ENCODE assay signal across 14 cellular contexts in the genomic region with DNA sequence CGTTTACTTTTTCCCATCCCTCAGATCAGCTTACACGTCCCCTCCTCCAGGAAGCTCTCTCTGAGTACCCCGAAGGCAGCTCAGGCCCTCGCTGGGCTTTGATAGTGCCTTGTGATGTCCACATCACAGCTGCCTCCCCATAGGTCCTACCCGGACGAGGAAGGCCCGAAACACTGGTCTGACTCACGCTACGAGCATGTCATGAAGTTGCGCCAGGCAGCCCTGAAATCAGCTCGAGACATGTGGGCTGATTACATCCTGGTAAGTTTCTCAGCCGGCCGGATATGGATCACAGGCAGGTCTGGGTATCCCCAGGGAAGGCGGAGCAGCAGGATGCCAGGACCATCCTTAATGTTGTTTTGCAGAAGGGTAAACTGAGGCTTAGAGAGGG. TPM values are rescaled to one million over a fixed set of nuclear protein-coding genes. Genes with fewer than 3 reads are reported as not detected.
DNase-seq lines count a peak whose midpoint lies in the region; ATAC-seq, FAIRE-seq and TF ChIP-seq lines count a peak whose summit lies in the region.
"Had no signal": no experiment of that assay in that cellular context is flagged by ENCODE, and none has a peak within 500 bp of the region (broad histone marks: within the 10 kb centered on the region; RNA-seq: fewer than 3 reads in every experiment).

No MANE protein-coding gene starts in this region.

- TF ChIP-seq POLR2A in transverse colon (IDR thresholded peaks at IDR 0.05): no peak

- no peak for TF ChIP-seq EP300 in transverse colon (IDR thresholded peaks at IDR 0.05; ENCODE audit: low read depth)

- in situ Hi-C loops in transverse colon (cut with MboI; ENCODE audit: low pct_ligation_motif_present in 1 of 4, low pct_unique_long_range_greater_than_20kb in 1 of 4, low sequenced_read_pairs in 3 of 4): no loop called here

- H3K27me3 Mint-ChIP-seq in T-helper 2 cell treated with Interferon-gamma antibody and Interleukin-4, amounts not matched to agents 5 μg/mL and 100 μg/mL, for 36 hours (ENCODE audit: low read depth): no peaks in the 10 kb centered on the region

- CTCF ChIA-PET in GM10248 (lab: Yijun Ruan, JAX): interaction anchor here (1.0 to 2.4 kb wide), 4 partner anchors 11 to 64 kb away, joined by 3 to 15 read pairs (median 6); no protein-coding TSS in a partner anchor

- peaks cover 5 to 66% of the 10 kb centered on the region in 2 donors for H3K4me1 ChIP-seq in left lung
- H3K4me1 ChIP-seq in transverse colon: peaks cover 7 to 22% (median 9%) of the 10 kb centered on the region in 4 donors
- H3K4me1 ChIP-seq: BE2C, parathyroid adenoma had no signal

- H3K4me3 ChIP-seq in bronchial epithelial cell (ENCODE audit: low read depth, low read length) (no peak overlapping the region), left lung (no peak overlapping the region), transverse colon (no peak overlapping the region), coronary artery (no peak overlapping the region)
- H3K4me3 ChIP-seq: PC-9 had no signal

- H3K36me3 ChIP-seq in bronchial epithelial cell (ENCODE audit: control insufficient read depth, insufficient read depth, low read length) (peaks cover 11% of the 10 kb centered on the region), left lung (peaks cover 0 to 72% of the 10 kb centered on the region in 2 donors), transverse colon (peaks cover 0 to 15% (median 4%) of the 10 kb centered on the region in 4 donors)

- WGBS in transverse colon (ENCODE audit: low coverage in 1 of 2), 2 donors: 80 to 92% methylated on average over 2 to 14 of the region's 14 CpGs

- no peak overlapping the region for H3K27ac Mint-ChIP-seq in T-helper 2 cell treated with Interferon-gamma antibody and Interleukin-4, amounts not matched to agents 5 μg/mL and 100 μg/mL, for 36 hours

- intact Hi-C loops in Right ventricle myocardium inferior (cut with DNase I): no loop called here
- intact Hi-C loops in left ventricle myocardium superior (cut with micrococcal nuclease): no loop called here
- intact Hi-C loops in left lung (cut with DNase I): no loop called here
- intact Hi-C loops in transverse colon (cut with DNase I; ENCODE audit: low total_unique reads): no loop called here

- H3K4me3 Mint-ChIP-seq in T-helper 2 cell treated with Interferon-gamma antibody and Interleukin-4, amounts not matched to agents 5 μg/mL and 100 μg/mL, for 36 hours: no peak overlapping the region

- TF ChIP-seq CTCF in bronchial epithelial cell (IDR thresholded peaks at IDR 0.05; ENCODE audit: insufficient read depth, low read length, severe bottlenecking) (no peak), left lung (IDR thresholded peaks at IDR 0.05) (no peak), transverse colon (IDR thresholded peaks at IDR 0.05) (no peak), GM10248 (IDR thresholded peaks at IDR 0.05; ENCODE audit: control extremely low read depth, extremely low read depth, low read depth, missing control alignments) (no peak), coronary artery (IDR thresholded peaks at IDR 0.05) (no peak)

- H3K9me3 ChIP-seq in left lung (no peaks in the 10 kb centered on the region), transverse colon (no peaks in the 10 kb centered on the region)
- H3K9me3 ChIP-seq: BE2C had no signal

- ATAC-seq in Right ventricle myocardium inferior (no peak), left ventricle myocardium superior (no peak), left lung (peak; percentile 19)

- peak overlapping the region; percentile 35 to 84 for H3K27ac ChIP-seq in left lung
- H3K27ac ChIP-seq in transverse colon: peak overlapping the region; percentile 16 to 37 (median 29)
- peak overlapping the region in 1 of 2 donors; percentile 23 for H3K27ac ChIP-seq in coronary artery
- H3K27ac ChIP-seq: parathyroid adenoma, PC-9 had no signal

- H3K27me3 ChIP-seq in bronchial epithelial cell (ENCODE audit: control insufficient read depth, insufficient read depth, low read length) (no peaks in the 10 kb centered on the region), left lung (no peaks in the 10 kb centered on the region), transverse colon (no peaks in the 10 kb centered on the region)
- H3K27me3 ChIP-seq: BE2C had no signal

- POLR2A ChIA-PET in GM10248 (lab: Yijun Ruan, JAX): interaction anchor here (0.5 kb wide), 1 partner anchor 631 kb away, joined by 5 read pairs; no protein-coding TSS in a partner anchor

- peaks cover 5% of the 10 kb centered on the region for H3K4me1 Mint-ChIP-seq in T-helper 2 cell treated with Interferon-gamma antibody and Interleukin-4, amounts not matched to agents 5 μg/mL and 100 μg/mL, for 36 hours (ENCODE audit: low read depth)

- FAIRE-seq in bronchial epithelial cell (lab: Jason Lieb, UNC): no peak
- FAIRE-seq: H1 had no signal

- no peaks in the 10 kb centered on the region for H3K9me3 Mint-ChIP-seq in T-helper 2 cell treated with Interferon-gamma antibody and Interleukin-4, amounts not matched to agents 5 μg/mL and 100 μg/mL, for 36 hours

- DNase-seq in Right ventricle myocardium inferior (ENCODE audit: missing footprints): peak; percentile 80
- DNase-seq in left ventricle myocardium superior: no peak
- peak; percentile 78 for DNase-seq in bronchial epithelial cell (ENCODE audit: low read depth)
- DNase-seq in left lung: peak; percentile 76 to 86
- DNase-seq in transverse colon: no peak
- no peak for DNase-seq in T-helper 2 cell treated with Interferon-gamma antibody and Interleukin-4, amounts not matched to agents 5 μg/mL and 100 μg/mL, for 36 hours (ENCODE audit: low spot score)
- DNase-seq in GM10248 (ENCODE audit: extremely low spot score): no peak
- no peak for DNase-seq in coronary artery (ENCODE audit: low spot score)
- DNase-seq: activated CD4-positive, alpha-beta T cell treated with anti-CD3 and anti-CD28 coated beads for 4 hours; BE2C; NCI-H1092 had no signal

- H3K36me3 Mint-ChIP-seq in T-helper 2 cell treated with Interferon-gamma antibody and Interleukin-4, amounts not matched to agents 5 μg/mL and 100 μg/mL, for 36 hours (ENCODE audit: low read depth): peaks cover 33% of the 10 kb centered on the region

RNA-seq across cellular contexts. Expression of gene COLGALT1, which starts 4.8 kb away (rescaled TPM):
- total RNA-seq in Right ventricle myocardium inferior (35.5 TPM), left ventricle myocardium superior (33.0 TPM), bronchial epithelial cell (74.2 and 75.1 TPM in 2 replicates), left lung (100 to 1,000 TPM; 107 to 170 TPM), transverse colon (10 to 100 TPM; 38.6 to 78.6 (median 54.7) TPM)

RNA-seq across cellular contexts. Expression of gene PGLS, which starts 48.8 kb away (rescaled TPM):
- total RNA-seq in Right ventricle myocardium inferior: 20.8 TPM
- total RNA-seq in left ventricle myocardium superior: 19.7 TPM
- 41.1 and 67.2 TPM in 2 replicates for total RNA-seq in bronchial epithelial cell
- 10 to 100 TPM; 78.2 to 85.4 TPM for total RNA-seq in left lung
- total RNA-seq in transverse colon: 100 to 1,000 TPM in 3 of 4 donors, 10 to 100 TPM in 1; 90.4 to 146 (median 117) TPM

Comparison
In these comparisons a context has a peak if more than half of its experiments do, and no peak if none do; other contexts are left out.
1. DNase-seq: peak in Right ventricle myocardium inferior (single experiment), bronchial epithelial cell (single experiment) and left lung (2 of 2); none in left ventricle myocardium superior (single experiment), transverse colon (single experiment), T-helper 2 cell treated with Interferon-gamma antibody and Interleukin-4, amounts not matched to agents 5 μg/mL and 100 μg/mL, for 36 hours (single experiment), GM10248 (single experiment) and coronary artery (single experiment).